ENCODE assay signal across 1 cellular context in the genomic region with DNA sequence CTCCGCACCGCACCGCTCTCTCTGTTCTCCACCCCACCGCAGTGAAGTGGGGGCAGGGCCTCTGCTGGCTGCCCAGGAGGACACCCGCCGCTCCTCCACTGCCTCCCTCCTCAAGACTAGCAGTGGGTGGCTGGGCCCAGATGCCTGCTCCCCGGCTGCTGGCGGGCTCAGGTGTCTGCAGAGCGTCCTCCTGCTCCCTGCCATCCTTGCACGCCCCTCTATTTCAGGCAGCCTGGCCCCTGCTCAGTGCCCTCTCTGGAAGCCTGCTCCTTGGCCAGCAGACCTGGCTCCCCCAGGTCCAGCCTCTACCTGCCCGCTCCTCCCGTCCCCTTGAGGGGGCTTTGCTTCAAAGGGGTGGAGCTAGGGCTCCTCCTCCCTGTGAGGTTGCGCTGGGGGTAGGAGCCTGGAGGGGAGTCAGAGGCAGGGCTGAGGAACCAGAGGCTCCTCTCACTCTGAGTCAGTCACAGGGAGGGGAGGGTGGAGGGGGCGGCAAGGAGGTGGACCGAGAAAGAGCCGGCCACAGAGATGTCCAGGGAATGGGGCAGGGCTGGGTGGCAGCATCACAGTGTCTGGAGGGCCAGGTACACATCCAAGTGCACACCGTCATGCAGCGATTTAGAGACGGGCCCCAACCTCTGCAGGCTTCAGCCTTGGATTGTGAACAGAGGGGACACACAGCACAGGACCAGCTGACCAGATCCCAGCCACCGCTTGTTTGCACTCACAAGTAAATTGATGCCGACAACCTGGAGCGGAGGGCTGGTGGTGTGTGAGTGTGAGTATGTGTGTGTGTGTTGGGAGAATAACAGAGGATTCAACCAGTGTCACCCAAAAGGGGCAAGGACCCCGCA.
TF ChIP-seq lines count a peak whose summit lies in the region.

No MANE protein-coding gene starts in this region.

TF ChIP-seq in K562, 482 proteins besides CTCF, POLR2A, EP300 and RAD21:
- TF ChIP-seq, protein P1, sequence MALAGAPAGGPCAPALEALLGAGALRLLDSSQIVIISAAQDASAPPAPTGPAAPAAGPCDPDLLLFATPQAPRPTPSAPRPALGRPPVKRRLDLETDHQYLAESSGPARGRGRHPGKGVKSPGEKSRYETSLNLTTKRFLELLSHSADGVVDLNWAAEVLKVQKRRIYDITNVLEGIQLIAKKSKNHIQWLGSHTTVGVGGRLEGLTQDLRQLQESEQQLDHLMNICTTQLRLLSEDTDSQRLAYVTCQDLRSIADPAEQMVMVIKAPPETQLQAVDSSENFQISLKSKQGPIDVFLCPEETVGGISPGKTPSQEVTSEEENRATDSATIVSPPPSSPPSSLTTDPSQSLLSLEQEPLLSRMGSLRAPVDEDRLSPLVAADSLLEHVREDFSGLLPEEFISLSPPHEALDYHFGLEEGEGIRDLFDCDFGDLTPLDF (CRISPR knock-in tag; IDR thresholded peaks at IDR 0.05) = no peak
- TF ChIP-seq CEBPG (CRISPR knock-in tag; IDR thresholded peaks at IDR 0.05) (no peak), CEBPG (tag; conservative IDR thresholded peaks at IDR 0.05 in 1 of 2, IDR thresholded peaks at IDR 0.05 in 1 of 2) (no peak), TAF7 (tag; IDR thresholded peaks at IDR 0.05) (no peak), EGR1 (conservative IDR thresholded peaks at IDR 0.05) (peak; percentile 30; the same call in 1 of the 2 replicates), ZNF551 (CRISPR knock-in tag; IDR thresholded peaks at IDR 0.05) (no peak), ZNF121 (CRISPR knock-in tag; conservative IDR thresholded peaks at IDR 0.05) (no peak), MAFG (tag; conservative IDR thresholded peaks at IDR 0.05) (no peak)
- TF ChIP-seq, protein P2, sequence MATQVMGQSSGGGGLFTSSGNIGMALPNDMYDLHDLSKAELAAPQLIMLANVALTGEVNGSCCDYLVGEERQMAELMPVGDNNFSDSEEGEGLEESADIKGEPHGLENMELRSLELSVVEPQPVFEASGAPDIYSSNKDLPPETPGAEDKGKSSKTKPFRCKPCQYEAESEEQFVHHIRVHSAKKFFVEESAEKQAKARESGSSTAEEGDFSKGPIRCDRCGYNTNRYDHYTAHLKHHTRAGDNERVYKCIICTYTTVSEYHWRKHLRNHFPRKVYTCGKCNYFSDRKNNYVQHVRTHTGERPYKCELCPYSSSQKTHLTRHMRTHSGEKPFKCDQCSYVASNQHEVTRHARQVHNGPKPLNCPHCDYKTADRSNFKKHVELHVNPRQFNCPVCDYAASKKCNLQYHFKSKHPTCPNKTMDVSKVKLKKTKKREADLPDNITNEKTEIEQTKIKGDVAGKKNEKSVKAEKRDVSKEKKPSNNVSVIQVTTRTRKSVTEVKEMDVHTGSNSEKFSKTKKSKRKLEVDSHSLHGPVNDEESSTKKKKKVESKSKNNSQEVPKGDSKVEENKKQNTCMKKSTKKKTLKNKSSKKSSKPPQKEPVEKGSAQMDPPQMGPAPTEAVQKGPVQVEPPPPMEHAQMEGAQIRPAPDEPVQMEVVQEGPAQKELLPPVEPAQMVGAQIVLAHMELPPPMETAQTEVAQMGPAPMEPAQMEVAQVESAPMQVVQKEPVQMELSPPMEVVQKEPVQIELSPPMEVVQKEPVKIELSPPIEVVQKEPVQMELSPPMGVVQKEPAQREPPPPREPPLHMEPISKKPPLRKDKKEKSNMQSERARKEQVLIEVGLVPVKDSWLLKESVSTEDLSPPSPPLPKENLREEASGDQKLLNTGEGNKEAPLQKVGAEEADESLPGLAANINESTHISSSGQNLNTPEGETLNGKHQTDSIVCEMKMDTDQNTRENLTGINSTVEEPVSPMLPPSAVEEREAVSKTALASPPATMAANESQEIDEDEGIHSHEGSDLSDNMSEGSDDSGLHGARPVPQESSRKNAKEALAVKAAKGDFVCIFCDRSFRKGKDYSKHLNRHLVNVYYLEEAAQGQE (CRISPR knock-in tag; IDR thresholded peaks at IDR 0.05; ENCODE audit: low read depth) = no peak
- TF ChIP-seq, protein P3, sequence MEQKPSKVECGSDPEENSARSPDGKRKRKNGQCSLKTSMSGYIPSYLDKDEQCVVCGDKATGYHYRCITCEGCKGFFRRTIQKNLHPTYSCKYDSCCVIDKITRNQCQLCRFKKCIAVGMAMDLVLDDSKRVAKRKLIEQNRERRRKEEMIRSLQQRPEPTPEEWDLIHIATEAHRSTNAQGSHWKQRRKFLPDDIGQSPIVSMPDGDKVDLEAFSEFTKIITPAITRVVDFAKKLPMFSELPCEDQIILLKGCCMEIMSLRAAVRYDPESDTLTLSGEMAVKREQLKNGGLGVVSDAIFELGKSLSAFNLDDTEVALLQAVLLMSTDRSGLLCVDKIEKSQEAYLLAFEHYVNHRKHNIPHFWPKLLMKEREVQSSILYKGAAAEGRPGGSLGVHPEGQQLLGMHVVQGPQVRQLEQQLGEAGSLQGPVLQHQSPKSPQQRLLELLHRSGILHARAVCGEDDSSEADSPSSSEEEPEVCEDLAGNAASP (IDR thresholded peaks at IDR 0.05) = no peak
TF ChIP-seq in K562: peak in this region for 1.
